In genomic region chr14:68651075-68651474, GRCh38 we compare ENCODE assay signal across 20 cellular contexts.
A peak's percentile ranks its signal among the peaks of the same experiment; 100 is the strongest.
DNase-seq lines count a peak whose midpoint lies in the region; ATAC-seq and TF ChIP-seq lines count a peak whose summit lies in the region.
"Had no signal": no experiment of that assay in that cellular context is flagged by ENCODE, and none has a peak within 500 bp of the region (broad histone marks: within the 10 kb centered on the region; RNA-seq: fewer than 3 reads in every experiment).

No MANE protein-coding gene starts in this region.

- H3K4me1 ChIP-seq in HEK293 (ENCODE audit: control insufficient read depth, insufficient read depth, low read length), result no peaks in the 10 kb centered on the region
- peaks cover 0 to 23% (median 8%) of the 10 kb centered on the region in 4 donors for H3K4me1 ChIP-seq in right lobe of liver
- H3K4me1 ChIP-seq in smooth muscle cell (ENCODE audit: low read depth), result peaks cover 25% of the 10 kb centered on the region

- TF ChIP-seq CTCF in HEK293 (tag by site-specific recombination; IDR thresholded peaks at IDR 0.05) (no peak), right lobe of liver (IDR thresholded peaks at IDR 0.05) (no peak), smooth muscle cell (IDR thresholded peaks at IDR 0.05; ENCODE audit: borderline replicate concordance, insufficient read depth, poor library complexity, severe bottlenecking) (no peak)

- no peaks in the 10 kb centered on the region for H4K20me1 ChIP-seq in smooth muscle cell (ENCODE audit: low read depth)

- no peak overlapping the region for H2AFZ ChIP-seq in smooth muscle cell (ENCODE audit: low read depth)

- WGBS in right lobe of liver (ENCODE audit: insufficient coverage, low coverage, low lambda C conversion rate, missing lambda C conversion rate), result 93% methylated on average over 4 of the region's 4 CpGs
- WGBS in smooth muscle cell (ENCODE audit: low lambda C conversion rate), result 83% methylated on average over 4 of the region's 4 CpGs

- H3K36me3 ChIP-seq in HEK293 (ENCODE audit: control insufficient read depth in 2 of 2, insufficient read depth in 1 of 2, low read length in 2 of 2) (no peaks in the 10 kb centered on the region), right lobe of liver (no peaks in the 10 kb centered on the region), smooth muscle cell (ENCODE audit: low read depth) (no peaks in the 10 kb centered on the region)
- H3K36me3 ChIP-seq: adrenal gland, gastrocnemius medialis had no signal

- H3K9me3 ChIP-seq in HEK293 (ENCODE audit: control insufficient read depth, insufficient read depth, low read depth, low read length) (no peaks in the 10 kb centered on the region), right lobe of liver (no peaks in the 10 kb centered on the region), smooth muscle cell (replicated peaks; ENCODE audit: low read depth) (no peaks in the 10 kb centered on the region)
- H3K9me3 ChIP-seq: adrenal gland, gastrocnemius medialis, psoas muscle had no signal

- POLR2A ChIA-PET in HEK293 (lab: Yijun Ruan, JAX), result interaction anchor here (1.5 kb wide), 1 partner anchor 142 kb away, joined by 4 read pairs; the partner anchor contains the start of gene ZFP36L1

- H3K27ac ChIP-seq in HEK293 (ENCODE audit: extremely low read depth, low read depth, low read length) (no peak overlapping the region), right lobe of liver (peak overlapping the region; percentile 59 to 84 (median 83)), smooth muscle cell (ENCODE audit: low read depth) (peak overlapping the region; percentile 83)

- no peak overlapping the region for H3K9ac ChIP-seq in smooth muscle cell (ENCODE audit: low read depth)

- intact Hi-C loops in right lobe of liver (cut with DNase I), result no loop called here

- peaks cover 17% of the 10 kb centered on the region for H3F3A ChIP-seq in smooth muscle cell (ENCODE audit: low read depth)

- peak overlapping the region; percentile 59 for H3K4me2 ChIP-seq in smooth muscle cell

- H3K27me3 ChIP-seq in right lobe of liver (no peaks in the 10 kb centered on the region), smooth muscle cell (ENCODE audit: low read depth) (no peaks in the 10 kb centered on the region)
- H3K27me3 ChIP-seq: adrenal gland, dorsolateral prefrontal cortex, gastrocnemius medialis had no signal

- DNase-seq in amniotic epithelial cell (ENCODE audit: low read depth) (peak; percentile 42), right lobe of liver (peak in 1 of 3 donors; percentile 49), smooth muscle cell (lab: John Stamatoyannopoulos, UW; ENCODE audit: unreplicated experiment) (no peak), islet precursor cell (no peak), NCI-H1048 (lab: John Stamatoyannopoulos, UW) (no peak)
- DNase-seq: activated CD4-positive, alpha-beta T cell treated with anti-CD3 and anti-CD28 coated beads for 1 hour; activated gamma-delta T cell treated with Interleukin-2 at 50 U/mL for 16 hours; CD4-positive, alpha-beta memory T cell; DMS153; dorsolateral prefrontal cortex; gastrocnemius medialis; GF-D8; kidney glomerular epithelial cell; NCI-H1417 treated with DMSO at 0.1 percent for 48 hours; NCI-H526 treated with DMSO at 0.1 percent for 48 hours; psoas muscle; stimulated activated CD4-positive, alpha-beta T cell treated with anti-CD3 and anti-CD28 coated beads, Interleukin-12 subunit alpha, Interleukin-12 subunit beta, amount 100 ng/mL, for 4 hours had no signal

- H3K4me3 ChIP-seq in HEK293 (ENCODE audit: low read depth, low read length) (no peak overlapping the region), right lobe of liver (no peak overlapping the region), smooth muscle cell (no peak overlapping the region)
- H3K4me3 ChIP-seq: adrenal gland, dorsolateral prefrontal cortex, gastrocnemius medialis, psoas muscle had no signal

- CTCF ChIA-PET in HEK293 (lab: Yijun Ruan, JAX), result no interaction called here

- TF ChIP-seq POLR2A in right lobe of liver (IDR thresholded peaks at IDR 0.05), result no peak

- no peaks in the 10 kb centered on the region for H3K79me2 ChIP-seq in smooth muscle cell (ENCODE audit: low read depth)

- ATAC-seq in right lobe of liver (peak; percentile 66 to 77 (median 72)), GM19452 (IDR thresholded peaks at IDR 0.05; ENCODE audit: unreplicated experiment) (no peak)
- ATAC-seq: gastrocnemius medialis had no signal

TF ChIP-seq in HEK293, 187 proteins besides CTCF, POLR2A, EP300 and RAD21:
- 0 out of 2 replicates have a peak, but pooled peaks have one; percentile 42 for TF ChIP-seq ZNF335 (tag by site-specific recombination; conservative IDR thresholded peaks at IDR 0.05)
- no peak for TF ChIP-seq ZBTB20 (tag by site-specific recombination; IDR thresholded peaks at IDR 0.05)
- no peak for TF ChIP-seq ZNF324 (tag by site-specific recombination; IDR thresholded peaks at IDR 0.05)
- TF ChIP-seq ZNF26 (tag by site-specific recombination; IDR thresholded peaks at IDR 0.05), result no peak
- no peak for TF ChIP-seq ZNF24 (tag by site-specific recombination; IDR thresholded peaks at IDR 0.05)
